In genomic region chr5:55223219-55223987, GRCh38 we compare ENCODE assay signal across 13 cellular contexts. TPM values are rescaled to one million over a fixed set of nuclear protein-coding genes. Genes with fewer than 3 reads are reported as not detected.
DNase-seq lines count a peak whose midpoint lies in the region; ATAC-seq and TF ChIP-seq lines count a peak whose summit lies in the region.
"Had no signal": no experiment of that assay in that cellular context is flagged by ENCODE, and none has a peak within 500 bp of the region (broad histone marks: within the 10 kb centered on the region; RNA-seq: fewer than 3 reads in every experiment).

No MANE protein-coding gene starts in this region.

- no peak overlapping the region for H3K27ac Mint-ChIP-seq in CD4-positive, alpha-beta T cell
- no peak overlapping the region for H3K27ac Mint-ChIP-seq in natural killer cell

- H3K36me3 Mint-ChIP-seq in CD4-positive, alpha-beta T cell (ENCODE audit: low read depth): no peaks in the 10 kb centered on the region
- no peaks in the 10 kb centered on the region for H3K36me3 Mint-ChIP-seq in natural killer cell

- H3K4me3 Mint-ChIP-seq in CD4-positive, alpha-beta T cell: peak overlapping the region; percentile 60
- H3K4me3 Mint-ChIP-seq in natural killer cell: peak overlapping the region; percentile 50

- no peak overlapping the region for H3K9ac ChIP-seq in HUES48 (ENCODE audit: low read depth, low read length)

- no peak overlapping the region for H3K27ac ChIP-seq in CD4-positive, alpha-beta T cell (ENCODE audit: low read depth, low read length)
- H3K27ac ChIP-seq in HUES48 (ENCODE audit: low read depth, low read length) (no peak overlapping the region), coronary artery (no peak overlapping the region)
- H3K27ac ChIP-seq: Peyer's patch, uterus had no signal

- CTCF ChIA-PET in CD4-positive, alpha-beta T cell (lab: Charles Lee): interaction anchor here (1.0 kb wide), 1 partner anchor 9 kb away, joined by 4 read pairs; no protein-coding TSS in a partner anchor

- no peak for TF ChIP-seq CTCF in CD4-positive, alpha-beta T cell (IDR thresholded peaks at IDR 0.05)
- TF ChIP-seq CTCF in coronary artery (IDR thresholded peaks at IDR 0.05): no peak
- TF ChIP-seq CTCF in natural killer cell (IDR thresholded peaks at IDR 0.05): no peak

- H3K36me3 ChIP-seq in HUES48 (ENCODE audit: control insufficient read depth, insufficient read depth, low read length): no peaks in the 10 kb centered on the region
- H3K36me3 ChIP-seq: Peyer's patch, uterus had no signal

- intact Hi-C loops in CD4-positive, alpha-beta T cell (cut with DNase I, micrococcal nuclease): no loop called here
- intact Hi-C loops in natural killer cell (cut with micrococcal nuclease) (no loop called here), sciatic nerve (cut with DNase I) (loop anchor here (10.0 kb wide), 1 partner anchor 49 kb away; the partner anchor contains the start of gene CDC20B)

- H3K9me3 Mint-ChIP-seq in CD4-positive, alpha-beta T cell: no peaks in the 10 kb centered on the region
- no peaks in the 10 kb centered on the region for H3K9me3 Mint-ChIP-seq in natural killer cell

- peaks cover 90% of the 10 kb centered on the region for H3K27me3 Mint-ChIP-seq in CD4-positive, alpha-beta T cell
- peaks cover 76 to 80% of the 10 kb centered on the region in 2 donors for H3K27me3 Mint-ChIP-seq in natural killer cell (ENCODE audit: low read depth in 2 of 2)

- no peaks in the 10 kb centered on the region for H3K9me3 ChIP-seq in CD4-positive, alpha-beta T cell (ENCODE audit: control insufficient read depth, low read length)
- H3K9me3 ChIP-seq in HUES48 (ENCODE audit: control insufficient read depth, insufficient read depth, low read length): no peaks in the 10 kb centered on the region
- H3K9me3 ChIP-seq: Peyer's patch, uterus had no signal

- H3K4me1 ChIP-seq in HUES48 (ENCODE audit: control insufficient read depth, insufficient read depth, low read length): peaks cover 32% of the 10 kb centered on the region

- peaks cover 53% of the 10 kb centered on the region for H3K4me1 Mint-ChIP-seq in CD4-positive, alpha-beta T cell (ENCODE audit: low read depth)
- peaks cover 28 to 33% of the 10 kb centered on the region in 2 donors for H3K4me1 Mint-ChIP-seq in natural killer cell

- POLR2A ChIA-PET in CD4-positive, alpha-beta T cell (lab: Charles Lee): interaction anchor here (1.0 to 2.5 kb wide), 3 partner anchors 8 to 46 kb away, joined by 3 to 19 read pairs (median 5); partner anchors contain the start of gene CCNO

- no peak for DNase-seq in CD4-positive, alpha-beta T cell
- DNase-seq in coronary artery (ENCODE audit: low spot score) (no peak), natural killer cell (no peak), sciatic nerve (ENCODE audit: low spot score) (no peak), H4 (ENCODE audit: low spot score) (no peak), NCI-H748 (lab: John Stamatoyannopoulos, UW; ENCODE audit: unreplicated experiment) (no peak)
- DNase-seq: amniotic stem cell, NCI-H2227 treated with DMSO at 0.1 percent for 48 hours, Peyer's patch, uterus had no signal

- peaks cover 96% of the 10 kb centered on the region for H3K27me3 ChIP-seq in CD4-positive, alpha-beta T cell (ENCODE audit: control insufficient read depth, insufficient read depth, low read length)
- peaks cover 100% of the 10 kb centered on the region for H3K27me3 ChIP-seq in HUES48 (ENCODE audit: control insufficient read depth, insufficient read depth, low read length)

- peak; percentile 15 for ATAC-seq in CD4-positive, alpha-beta T cell (ENCODE audit: poor library complexity)
- ATAC-seq in natural killer cell: no peak
- ATAC-seq in GM18861 (IDR thresholded peaks at IDR 0.05; ENCODE audit: unreplicated experiment): no peak
- ATAC-seq in sciatic nerve: no peak

- H3K4me3 ChIP-seq in HUES48 (ENCODE audit: low read depth, low read length) (peak overlapping the region; percentile 29; the same call in 1 of the 2 replicates), coronary artery (peak overlapping the region; percentile 38)
- H3K4me3 ChIP-seq: uterus had no signal

RNA-seq across cellular contexts. Expression of gene MCIDAS, which starts 3.7 kb away (rescaled TPM):
- total RNA-seq in CD4-positive, alpha-beta T cell: not detected
- total RNA-seq in natural killer cell: not detected
- total RNA-seq in sciatic nerve: not detected
- 0.21 and 0.48 TPM in 2 replicates for total RNA-seq in H4 (2014; rRNA removed; shearing (Covaris generic))
- total RNA-seq: Peyer's patch had no signal

RNA-seq across cellular contexts. Expression of gene CCNO, which starts 10.0 kb away (rescaled TPM):
- total RNA-seq in CD4-positive, alpha-beta T cell: not detected
- total RNA-seq in natural killer cell (not detected), sciatic nerve (0.22 TPM)
- total RNA-seq in H4 (2014; rRNA removed; shearing (Covaris generic)): 1.4 and 2.4 TPM in 2 replicates

RNA-seq across cellular contexts. Expression of gene CDC20B, which starts 50.4 kb away (rescaled TPM):
- not detected for total RNA-seq in CD4-positive, alpha-beta T cell
- total RNA-seq in natural killer cell: not detected
- total RNA-seq in sciatic nerve: not detected
- total RNA-seq in H4 (2014; rRNA removed; shearing (Covaris generic)): not detected in 2 replicates
- total RNA-seq: epithelial cell of proximal tubule, Peyer's patch had no signal
